In genomic region chr10:21860718-21861117, GRCh38 we compare ENCODE assay signal across 17 cellular contexts.
DNase-seq lines count a peak whose midpoint lies in the region; ATAC-seq and TF ChIP-seq lines count a peak whose summit lies in the region.
"Had no signal": no experiment of that assay in that cellular context is flagged by ENCODE, and none has a peak within 500 bp of the region (broad histone marks: within the 10 kb centered on the region; RNA-seq: fewer than 3 reads in every experiment).

No MANE protein-coding gene starts in this region.

- DNase-seq in HCEC 1CT (peak; percentile 1), NCI-H146 treated with DMSO at 0.1 percent for 48 hours (lab: John Stamatoyannopoulos, UW; ENCODE audit: unreplicated experiment) (peak; percentile 31), cardiac fibroblast (ENCODE audit: low read depth in 2 of 2) (peak; percentile 1 to 42), non-pigmented ciliary epithelial cell (ENCODE audit: low read depth) (peak; percentile 23), GM20000 (ENCODE audit: low spot score) (no peak)
- no peak for DNase-seq in activated CD4-positive, alpha-beta T cell treated with anti-CD3 and anti-CD28 coated beads, Interleukin-2, amount 50 U/mL, for 48 hours
- DNase-seq: activated CD4-positive, alpha-beta T cell treated with anti-CD3 and anti-CD28 coated beads, Interleukin-2, amount 50 U/mL, for 4 hours; activated T-cell treated with anti-CD3 and anti-CD28 coated beads, Interleukin-2, amount 50 U/mL, for 48 hours; amygdala; DMS153; glutamatergic neuron; H7; right lobe of liver had no signal

- no peak for TF ChIP-seq CTCF in cardiac fibroblast (IDR thresholded peaks at IDR 0.05; ENCODE audit: low read depth, low read length)
- TF ChIP-seq CTCF in GM20000 (IDR thresholded peaks at IDR 0.05; ENCODE audit: extremely low read depth, missing control alignments) = no peak

- no peak for ATAC-seq in GM18502 (IDR thresholded peaks at IDR 0.05; ENCODE audit: poor library complexity, unreplicated experiment)
- ATAC-seq: right lobe of liver, SK-N-SH treated with all-trans-retinoic acid at 6 μM for 48 hours had no signal

- no peak overlapping the region for H3K4me3 ChIP-seq in cardiac fibroblast (replicated peaks in 1 of 2; ENCODE audit: low read depth in 2 of 2, low read length in 2 of 2)
- H3K4me3 ChIP-seq: BLaER1 treated with 17β-estradiol and CSF1 and Interleukin-3, amounts not matched to agents 10 nM and 100 nM; right lobe of liver; suprapubic skin had no signal

Comparison
In these comparisons a context has a peak if more than half of its experiments do, and no peak if none do; other contexts are left out.
1. DNase-seq: peak in HCEC 1CT (single experiment), NCI-H146 treated with DMSO at 0.1 percent for 48 hours (single experiment), cardiac fibroblast (2 of 2) and non-pigmented ciliary epithelial cell (single experiment); none in activated CD4-positive, alpha-beta T cell treated with anti-CD3 and anti-CD28 coated beads, Interleukin-2, amount 50 U/mL, for 48 hours (0 of 2) and GM20000 (single experiment).